Comparison of ENCODE assay signal across 8 cellular contexts in genomic region chr1:55793856-55794255, GRCh38.
"Had no signal": no experiment of that assay in that cellular context is flagged by ENCODE, and none has a peak within 500 bp of the region (broad histone marks: within the 10 kb centered on the region; RNA-seq: fewer than 3 reads in every experiment).

No MANE protein-coding gene starts in this region.

- ATAC-seq: GM12878 had no signal

- H3K4me3 ChIP-seq: GM12878 had no signal

- DNase-seq: GDM1, GF-D8 had no signal

- FAIRE-seq: G401.6, GM12878, GM12891, GM12892, GM18507, GM19239 had no signal
